ENCODE assay signal across 8 cellular contexts in the genomic region with DNA sequence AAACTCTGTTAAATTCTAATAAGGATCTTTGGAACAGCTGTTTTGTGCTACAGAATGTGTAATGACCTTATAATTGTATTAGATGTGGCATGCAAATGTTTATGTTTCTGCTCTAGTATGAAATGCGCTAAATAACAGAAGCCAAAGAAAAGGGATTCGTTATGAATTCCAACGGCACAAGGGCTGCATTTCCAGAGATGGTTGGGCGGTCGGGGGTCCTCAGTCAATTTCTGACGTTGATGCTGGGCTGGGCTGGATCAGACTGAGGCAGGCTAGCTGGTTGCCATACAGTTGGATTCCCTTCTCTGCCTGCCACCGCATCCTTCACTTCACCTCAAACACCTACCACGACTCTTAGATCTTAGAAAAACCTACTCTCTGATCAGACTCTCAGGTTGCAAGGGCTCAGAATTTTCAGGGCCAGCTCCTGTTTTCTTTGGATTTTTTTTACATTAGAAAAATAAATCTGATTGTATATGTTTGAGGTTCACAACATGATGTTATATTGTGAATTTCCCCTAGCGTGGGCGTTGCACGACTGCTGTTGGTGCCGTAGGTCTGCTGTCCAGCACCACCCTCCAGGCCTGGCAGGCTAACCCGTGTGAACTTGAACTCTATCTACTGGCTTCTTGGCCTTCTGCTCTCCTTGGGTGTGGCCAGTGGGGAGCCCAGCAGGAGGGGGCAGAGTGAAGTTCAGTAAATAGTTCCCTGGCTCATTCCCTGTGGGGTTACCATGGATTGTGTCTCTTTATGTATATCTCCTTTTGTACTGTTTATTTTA.
"Had no signal": no experiment of that assay in that cellular context is flagged by ENCODE, and none has a peak within 500 bp of the region (broad histone marks: within the 10 kb centered on the region; RNA-seq: fewer than 3 reads in every experiment).

No MANE protein-coding gene starts in this region.

- ATAC-seq: HCT116, K562 had no signal

- H3K4me3 ChIP-seq: GM23248, HAP-1, K562 had no signal

- H2AFZ ChIP-seq: GM23248 had no signal

- H3K36me3 ChIP-seq: HAP-1 had no signal

- H3K27ac ChIP-seq: GM23248 had no signal

- DNase-seq: GM23248, GOT3, H7, HFFc6, IMR-90 had no signal

- H3K4me1 ChIP-seq: HAP-1 had no signal

- H3K9me3 ChIP-seq: HAP-1 had no signal
